12 cellular contexts compared by ENCODE assay signal in genomic region chr2:196967126-196967525, GRCh38. TPM values are rescaled to one million over a fixed set of nuclear protein-coding genes. Genes with fewer than 3 reads are reported as not detected.
DNase-seq lines count a peak whose midpoint lies in the region; ATAC-seq, FAIRE-seq and TF ChIP-seq lines count a peak whose summit lies in the region.
"Had no signal": no experiment of that assay in that cellular context is flagged by ENCODE, and none has a peak within 500 bp of the region (broad histone marks: within the 10 kb centered on the region; RNA-seq: fewer than 3 reads in every experiment).

No MANE protein-coding gene starts in this region.

- no peak overlapping the region for H3K4me3 Mint-ChIP-seq in naive thymus-derived CD4-positive, alpha-beta T cell

- DNase-seq in HCEC 1CT (peak; percentile 80), bronchial epithelial cell (ENCODE audit: low read depth) (peak; percentile 45), iPS-NIHi11 (ENCODE audit: low spot score) (peak; percentile 52), skeletal muscle cell (ENCODE audit: low read depth) (no peak), middle frontal gyrus (ENCODE audit: extremely low spot score, low spot score) (no peak)
- no peak for DNase-seq in stimulated activated CD4-positive, alpha-beta T cell treated with anti-CD3 and anti-CD28 coated beads, Interleukin-4, amount 100 ng/mL, for 1 hour
- no peak for DNase-seq in naive thymus-derived CD4-positive, alpha-beta T cell
- DNase-seq: activated naive CD4-positive, alpha-beta T cell treated with anti-CD3 and anti-CD28 coated beads, Interleukin-2, amount 50 U/mL, for 16 hours; DMS53; stimulated activated CD4-positive, alpha-beta T cell treated with anti-CD3 and anti-CD28 coated beads, Interleukin-1b, Interleukin-23, amount 100 ng/mL, for 48 hours; T1000 had no signal

- no peak for FAIRE-seq in bronchial epithelial cell (lab: Jason Lieb, UNC)

- CTCF ChIA-PET in naive thymus-derived CD4-positive, alpha-beta T cell (lab: Charles Lee), result interaction anchor here (0.7 kb wide), 2 partner anchors 70 to 162 kb away, joined by 3 to 4 read pairs; no protein-coding TSS in a partner anchor

- H3K4me1 ChIP-seq in naive thymus-derived CD4-positive, alpha-beta T cell (ENCODE audit: control insufficient read depth in 2 of 2, insufficient read depth in 2 of 2, low read length in 2 of 2), result no peaks in the 10 kb centered on the region

- H3K36me3 Mint-ChIP-seq in naive thymus-derived CD4-positive, alpha-beta T cell, result peaks cover 0 to 22% (median 11%) of the 10 kb centered on the region in 5 donors

- POLR2A ChIA-PET in naive thymus-derived CD4-positive, alpha-beta T cell (lab: Charles Lee), result no interaction called here

- no peaks in the 10 kb centered on the region for H3K27me3 Mint-ChIP-seq in naive thymus-derived CD4-positive, alpha-beta T cell

- no peaks in the 10 kb centered on the region for H3K36me3 ChIP-seq in bronchial epithelial cell (ENCODE audit: control insufficient read depth, insufficient read depth, low read length)
- H3K36me3 ChIP-seq in naive thymus-derived CD4-positive, alpha-beta T cell (ENCODE audit: control insufficient read depth in 2 of 3, insufficient read depth in 3 of 3, low read length in 3 of 3), result no peaks in the 10 kb centered on the region

- H3K4me3 ChIP-seq in bronchial epithelial cell (ENCODE audit: low read depth, low read length), result peak overlapping the region; percentile 7
- peak overlapping the region; percentile 28 for H3K4me3 ChIP-seq in skeletal muscle cell (ENCODE audit: low read depth, low read length)
- H3K4me3 ChIP-seq in naive thymus-derived CD4-positive, alpha-beta T cell (ENCODE audit: low read length), result no peak overlapping the region

- no peaks in the 10 kb centered on the region for H3K27me3 ChIP-seq in bronchial epithelial cell (ENCODE audit: control insufficient read depth, insufficient read depth, low read length)
- no peaks in the 10 kb centered on the region for H3K27me3 ChIP-seq in naive thymus-derived CD4-positive, alpha-beta T cell (ENCODE audit: control insufficient read depth in 2 of 2, insufficient read depth in 2 of 2, low read length in 2 of 2)

- H3K9me3 Mint-ChIP-seq in naive thymus-derived CD4-positive, alpha-beta T cell, result peaks cover 0 to 8% (median 0%) of the 10 kb centered on the region in 11 donors

- no peak for TF ChIP-seq CTCF in bronchial epithelial cell (IDR thresholded peaks at IDR 0.05; ENCODE audit: insufficient read depth, low read length, severe bottlenecking)

- H3K4me1 Mint-ChIP-seq in naive thymus-derived CD4-positive, alpha-beta T cell, result peaks cover 0 to 39% (median 0%) of the 10 kb centered on the region in 7 donors

- no peaks in the 10 kb centered on the region for H3K9me3 ChIP-seq in naive thymus-derived CD4-positive, alpha-beta T cell (ENCODE audit: control insufficient read depth in 2 of 3, low read length in 3 of 3)

- intact Hi-C loops in naive thymus-derived CD4-positive, alpha-beta T cell (cut with micrococcal nuclease), result no loop called here

- no peak for ATAC-seq in naive thymus-derived CD4-positive, alpha-beta T cell
- no peak for ATAC-seq in HG03432 (IDR thresholded peaks at IDR 0.05; ENCODE audit: unreplicated experiment)

- no peak overlapping the region for H3K27ac ChIP-seq in naive thymus-derived CD4-positive, alpha-beta T cell (ENCODE audit: low read depth, low read length)

- H3K27ac Mint-ChIP-seq in naive thymus-derived CD4-positive, alpha-beta T cell, result no peak overlapping the region

RNA-seq across cellular contexts. Expression of gene PGAP1, which starts 40.6 kb away (rescaled TPM):
- 6.1 and 8.3 TPM in 2 replicates for total RNA-seq in bronchial epithelial cell
- 10 to 100 TPM in 1 of 5 experiments, 1 to 10 TPM in 4; 6.0 to 48.4 (median 6.9) TPM for total RNA-seq in naive thymus-derived CD4-positive, alpha-beta T cell
- polyA plus RNA-seq in naive thymus-derived CD4-positive, alpha-beta T cell, result 1 to 10 TPM; 1.6 to 2.1 TPM

Comparison
In these comparisons a context has a peak if more than half of its experiments do, and no peak if none do; other contexts are left out.
1. DNase-seq: peak in HCEC 1CT (single experiment), bronchial epithelial cell (single experiment) and iPS-NIHi11 (single experiment); none in skeletal muscle cell (single experiment), stimulated activated CD4-positive, alpha-beta T cell treated with anti-CD3 and anti-CD28 coated beads, Interleukin-4, amount 100 ng/mL, for 1 hour (single experiment), naive thymus-derived CD4-positive, alpha-beta T cell (0 of 9) and middle frontal gyrus (single experiment).